ENCODE assay signal across 26 cellular contexts in genomic region chr5:145543968-145544367, GRCh38.
"Had no signal": no experiment of that assay in that cellular context is flagged by ENCODE, and none has a peak within 500 bp of the region (broad histone marks: within the 10 kb centered on the region; RNA-seq: fewer than 3 reads in every experiment).

No MANE protein-coding gene starts in this region.

- H3K4me1 ChIP-seq: breast epithelium, heart right ventricle, left lung, lower lobe of right lung, prostate gland, thyroid gland, upper lobe of right lung had no signal

- H3K36me3 ChIP-seq: breast epithelium, esophagus squamous epithelium, heart right ventricle, left lung, lower lobe of right lung, prostate gland, thyroid gland, upper lobe of right lung had no signal

- H3K9me3 ChIP-seq: breast epithelium, esophagus squamous epithelium, heart right ventricle, left lung, lower lobe of right lung, prostate gland, thyroid gland, upper lobe of right lung had no signal

- DNase-seq: activated CD4-positive, alpha-beta T cell treated with anti-CD3 and anti-CD28 coated beads for 36 hours; activated CD4-positive, alpha-beta T cell treated with anti-CD3 and anti-CD28 coated beads, Interleukin-2, amount 50 U/mL, for 4 hours; activated CD4-positive, CD25-positive, alpha-beta regulatory T cell; activated naive CD4-positive, alpha-beta T cell; activated T-cell treated with anti-CD3 and anti-CD28 coated beads for 4 hours; activated T-cell treated with anti-CD3 and anti-CD28 coated beads, Interleukin-2, amount 50 U/mL, for 72 hours; central memory CD4-positive, alpha-beta T cell; effector CD4-positive, alpha-beta T cell; esophagus squamous epithelium; foreskin melanocyte; heart right ventricle; kidney glomerular epithelial cell; left lung; lower lobe of right lung; mesenchymal stem cell; retina; stimulated activated CD4-positive, alpha-beta T cell treated with anti-CD3 and anti-CD28 coated beads, Interleukin-1b, Interleukin-23, amount 100 ng/mL, for 48 hours; stimulated activated CD4-positive, alpha-beta T cell treated with anti-CD3 and anti-CD28 coated beads, Interleukin-4, amount 100 ng/mL, for 4 hours; stimulated activated CD8-positive, alpha-beta memory T cell treated with anti-CD3 and anti-CD28 coated beads, Interleukin-4, amount 100 ng/mL, for 48 hours; stimulated activated naive CD8-positive, alpha-beta T cell treated with anti-CD3 and anti-CD28 coated beads, Interleukin-15, amount 100 ng/mL, for 72 hours; substantia nigra; thyroid gland; upper lobe of right lung had no signal

- H3K27me3 ChIP-seq: breast epithelium, esophagus squamous epithelium, heart right ventricle, left lung, thyroid gland, upper lobe of right lung had no signal

- H3K4me3 ChIP-seq: breast epithelium, esophagus squamous epithelium, heart right ventricle, left lung, lower lobe of right lung, prostate gland, smooth muscle cell, thyroid gland, upper lobe of right lung had no signal

- H3K27ac ChIP-seq: breast epithelium, esophagus squamous epithelium, heart right ventricle, left lung, lower lobe of right lung, prostate gland, thyroid gland, upper lobe of right lung had no signal
